Comparison of ENCODE assay signal across 11 cellular contexts in genomic region chr2:86087936-86088850, GRCh38. TPM values are rescaled to one million over a fixed set of nuclear protein-coding genes. Genes with fewer than 3 reads are reported as not detected.
A peak's percentile ranks its signal among the peaks of the same experiment; 100 is the strongest.
DNase-seq lines count a peak whose midpoint lies in the region; ATAC-seq and TF ChIP-seq lines count a peak whose summit lies in the region.
"Had no signal": no experiment of that assay in that cellular context is flagged by ENCODE, and none has a peak within 500 bp of the region (broad histone marks: within the 10 kb centered on the region; RNA-seq: fewer than 3 reads in every experiment).

No MANE protein-coding gene starts in this region.

- CTCF ChIA-PET in SK-N-SH (lab: Yijun Ruan, JAX): interaction anchor here (0.6 to 7.8 kb wide), 21 partner anchors 8 to 451 kb away, joined by 3 to 43 read pairs (median 4); partner anchors contain the start of genes POLR1A and PTCD3

- H3K79me2 ChIP-seq in SK-N-SH (ENCODE audit: insufficient read depth) (no peaks in the 10 kb centered on the region; the same call in 1 of the 2 replicates), osteoblast (ENCODE audit: insufficient read depth, low read length) (peaks cover 4% of the 10 kb centered on the region)

- H3K4me1 Mint-ChIP-seq in HFFc6 (ENCODE audit: low read depth): no peaks in the 10 kb centered on the region

- no peak for ATAC-seq in SK-N-SH treated with all-trans-retinoic acid at 6 μM for 48 hours
- ATAC-seq in GM18519 (IDR thresholded peaks at IDR 0.05; ENCODE audit: low FRiP score, unreplicated experiment): no peak

- H3K9me3 ChIP-seq in SK-N-SH: no peaks in the 10 kb centered on the region
- no peaks in the 10 kb centered on the region for H3K9me3 ChIP-seq in osteoblast (ENCODE audit: low read depth, low read length)
- H3K9me3 ChIP-seq in Peyer's patch: no peaks in the 10 kb centered on the region

- H3K4me2 ChIP-seq in SK-N-SH (no peak overlapping the region), osteoblast (ENCODE audit: insufficient read depth, low read length) (no peak overlapping the region)

- H3K27ac Mint-ChIP-seq in HFFc6: no peak overlapping the region

- no peak overlapping the region for H3K4me3 ChIP-seq in SK-N-SH (ENCODE audit: low read depth in 2 of 2, low read length in 1 of 2)
- no peak overlapping the region for H3K4me3 ChIP-seq in choroid plexus epithelial cell (ENCODE audit: low read depth, low read length)
- H3K4me3 ChIP-seq in osteoblast (ENCODE audit: insufficient read depth, low read length): no peak overlapping the region
- no peak overlapping the region for H3K4me3 ChIP-seq in Peyer's patch

- H3K27ac ChIP-seq in SK-N-SH (ENCODE audit: low read depth in 2 of 2, low read length in 1 of 2) (no peak overlapping the region), osteoblast (ENCODE audit: low read depth, low read length) (no peak overlapping the region), Peyer's patch (no peak overlapping the region)

- TF ChIP-seq CTCF in SK-N-SH (IDR thresholded peaks at IDR 0.05): peak; percentile 64
- TF ChIP-seq CTCF in HFFc6 (IDR thresholded peaks at IDR 0.05): peak; percentile 78
- TF ChIP-seq CTCF in choroid plexus epithelial cell (conservative IDR thresholded peaks at IDR 0.05; ENCODE audit: low read depth, low read length): peak; percentile 57
- peak; percentile 40 for TF ChIP-seq CTCF in osteoblast (IDR thresholded peaks at IDR 0.05; ENCODE audit: extremely low read depth, low read depth, low read length)
- peak in 2 of 6 experiments; percentile 11 to 17 for TF ChIP-seq CTCF in Peyer's patch (IDR thresholded peaks at IDR 0.05)

- DNase-seq in SK-N-SH (peak; percentile 49), HFFc6 (no peak), choroid plexus epithelial cell (ENCODE audit: low read depth) (no peak), osteoblast (ENCODE audit: insufficient read length, low spot score, missing footprints) (no peak), Peyer's patch (no peak), NCI-H748 (lab: John Stamatoyannopoulos, UW; ENCODE audit: unreplicated experiment) (no peak)
- DNase-seq: anterior cingulate cortex, foreskin melanocyte, small intestine had no signal

- no peaks in the 10 kb centered on the region for H3K9me2 ChIP-seq in SK-N-SH

- H3K36me3 ChIP-seq in SK-N-SH (replicated peaks in 1 of 2; ENCODE audit: control insufficient read depth in 1 of 2, insufficient read depth in 2 of 2, low read length in 1 of 2): peaks cover 52 to 58% of the 10 kb centered on the region in 2 experiments
- H3K36me3 ChIP-seq in osteoblast (ENCODE audit: insufficient read depth, low read length): peaks cover 63% of the 10 kb centered on the region
- peaks cover 0 to 63% (median 0%) of the 10 kb centered on the region in 3 donors for H3K36me3 ChIP-seq in Peyer's patch

- H3K4me3 Mint-ChIP-seq in HFFc6: no peak overlapping the region

- 84% methylated on average over 13 of the region's 14 CpGs for WGBS in SK-N-SH (ENCODE audit: low lambda C conversion rate)

- TF ChIP-seq POLR2A in Peyer's patch (IDR thresholded peaks at IDR 0.05): no peak

- no peaks in the 10 kb centered on the region for H3K9me3 Mint-ChIP-seq in HFFc6

- no peaks in the 10 kb centered on the region for H4K20me1 ChIP-seq in SK-N-SH (ENCODE audit: insufficient read depth)
- H4K20me1 ChIP-seq in osteoblast (ENCODE audit: insufficient read depth, low read length): no peaks in the 10 kb centered on the region

- H3F3A ChIP-seq in SK-N-SH (replicated peaks; ENCODE audit: insufficient read depth): peaks cover 5% of the 10 kb centered on the region

- H3K27me3 ChIP-seq in SK-N-SH (ENCODE audit: insufficient read depth) (no peaks in the 10 kb centered on the region), osteoblast (ENCODE audit: insufficient read depth, low read length) (no peaks in the 10 kb centered on the region), Peyer's patch (no peaks in the 10 kb centered on the region)

- H3K4me1 ChIP-seq in SK-N-SH (ENCODE audit: control insufficient read depth in 1 of 2, insufficient read depth in 2 of 2, low read depth in 1 of 2, low read length in 1 of 2) (no peaks in the 10 kb centered on the region; a peak in 1 of 4 replicates), osteoblast (ENCODE audit: insufficient read depth, low read length) (no peaks in the 10 kb centered on the region), Peyer's patch (no peaks in the 10 kb centered on the region)

- no peak overlapping the region for H2AFZ ChIP-seq in SK-N-SH (ENCODE audit: low read depth)
- no peak overlapping the region for H2AFZ ChIP-seq in osteoblast (ENCODE audit: low read length)

- H3K27me3 Mint-ChIP-seq in HFFc6 (ENCODE audit: insufficient read depth): no peaks in the 10 kb centered on the region

- no peak for TF ChIP-seq RAD21 in SK-N-SH (IDR thresholded peaks at IDR 0.05; ENCODE audit: low read length)

- TF ChIP-seq EP300 in SK-N-SH (IDR thresholded peaks at IDR 0.05; ENCODE audit: borderline replicate concordance in 1 of 2, low read depth in 1 of 2, low read length in 1 of 2): no peak

- no peak overlapping the region for H3K9ac ChIP-seq in SK-N-SH

- POLR2A ChIA-PET in SK-N-SH (lab: Yijun Ruan, JAX): no interaction called here

- H3K36me3 Mint-ChIP-seq in HFFc6 (ENCODE audit: low read depth): peaks cover 10% of the 10 kb centered on the region; the same call in 1 of the 2 replicates

TF ChIP-seq in SK-N-SH, 30 proteins besides CTCF, POLR2A, EP300 and RAD21 (continues in another document):
- TF ChIP-seq RXRA (IDR thresholded peaks at IDR 0.05; ENCODE audit: borderline replicate concordance, low read depth): no peak
- TF ChIP-seq NRF1 (IDR thresholded peaks at IDR 0.05; ENCODE audit: low read depth, low read length): no peak
- no peak for TF ChIP-seq TAF1 (IDR thresholded peaks at IDR 0.05; ENCODE audit: borderline replicate concordance, low read depth, low read length)
- TF ChIP-seq SMC3 (IDR thresholded peaks at IDR 0.05; ENCODE audit: low read depth, low read length): no peak
- no peak for TF ChIP-seq FOSL2 (IDR thresholded peaks at IDR 0.05; ENCODE audit: borderline replicate concordance, low read depth)
- no peak for TF ChIP-seq NFIC (IDR thresholded peaks at IDR 0.05; ENCODE audit: borderline replicate concordance)
- no peak for TF ChIP-seq USF2 (IDR thresholded peaks at IDR 0.05; ENCODE audit: borderline replicate concordance, low read depth, low read length)
- no peak for TF ChIP-seq MEF2A (IDR thresholded peaks at IDR 0.05; ENCODE audit: borderline replicate concordance, low read depth)
- no peak for TF ChIP-seq GATA2 (CRISPR knock-in tag; IDR thresholded peaks at IDR 0.05)
- no peak for TF ChIP-seq TEAD4 (IDR thresholded peaks at IDR 0.05; ENCODE audit: borderline replicate concordance, insufficient read depth)
- TF ChIP-seq JUND (IDR thresholded peaks at IDR 0.05): no peak

TF ChIP-seq in SK-N-SH treated with all-trans-retinoic acid at 6 μM for 48 hours, 23 proteins besides CTCF, POLR2A, EP300 and RAD21 (continues in another document):
- TF ChIP-seq ZFP3 (CRISPR knock-in tag; IDR thresholded peaks at IDR 0.05) (no peak), GLIS3 (CRISPR knock-in tag; IDR thresholded peaks at IDR 0.05) (no peak), ZNF565 (CRISPR knock-in tag; conservative IDR thresholded peaks at IDR 0.05; ENCODE audit: low read depth) (no peak), RARB (CRISPR knock-in tag; IDR thresholded peaks at IDR 0.05) (no peak), SNAI2 (CRISPR knock-in tag; IDR thresholded peaks at IDR 0.05) (no peak), CREB5 (CRISPR knock-in tag; IDR thresholded peaks at IDR 0.05; ENCODE audit: low read depth) (no peak)

RNA-seq across cellular contexts. Expression of gene POLR1A, which starts 17.5 kb away (rescaled TPM):
- polyA plus RNA-seq in SK-N-SH (2012; rRNA removed): 5.5 and 6.1 TPM in 2 replicates
- polyA plus RNA-seq in SK-N-SH (2012; cell fraction: cytosol; rRNA removed): 4.8 and 4.9 TPM in 2 replicates
- polyA plus RNA-seq in SK-N-SH (2012; cell fraction: nucleus; rRNA removed): 15.4 and 18.0 TPM in 2 replicates
- total RNA-seq in HFFc6 (2021; fragmentation: NEBNext Ultra II Directional; extraction: Animal tissue kit (Norgen Biotek cat#: 25700)): 10 to 100 TPM; 32.2 to 37.6 (median 34.8) TPM
- total RNA-seq in osteoblast: 15.6 and 17.4 TPM in 2 replicates
- total RNA-seq in Peyer's patch: 10 to 100 TPM in 3 of 4 donors, 1 to 10 TPM in 1; 9.1 to 27.2 (median 15.4) TPM

RNA-seq across cellular contexts. Expression of gene PTCD3, which starts 17.8 kb away (rescaled TPM):
- 44.5 and 55.1 TPM in 2 replicates for polyA plus RNA-seq in SK-N-SH (2012; rRNA removed)
- polyA plus RNA-seq in SK-N-SH (2012; cell fraction: cytosol; rRNA removed): 23.6 and 26.5 TPM in 2 replicates
- 107 and 244 TPM in 2 replicates for polyA plus RNA-seq in SK-N-SH (2012; cell fraction: nucleus; rRNA removed)
- 10 to 100 TPM; 59.5 to 75.4 (median 69.3) TPM for total RNA-seq in HFFc6 (2021; fragmentation: NEBNext Ultra II Directional; extraction: Animal tissue kit (Norgen Biotek cat#: 25700))
- total RNA-seq in osteoblast (55.0 and 61.6 TPM in 2 replicates), Peyer's patch (100 to 1,000 TPM in 2 of 4 donors, 10 to 100 TPM in 2; 60.1 to 287 (median 94.3) TPM)
